8 cellular contexts compared by ENCODE assay signal in genomic region chr12:92030618-92031017, GRCh38.
A peak's percentile ranks its signal among the peaks of the same experiment; 100 is the strongest.
DNase-seq lines count a peak whose midpoint lies in the region; ATAC-seq and TF ChIP-seq lines count a peak whose summit lies in the region.

No MANE protein-coding gene starts in this region.

- no peak overlapping the region for H2BK120ac ChIP-seq in neuronal stem cell (ENCODE audit: low read depth, low read length)

- no peak overlapping the region for H3K4ac ChIP-seq in neuronal stem cell (ENCODE audit: low read length)

- no peak overlapping the region for H4K91ac ChIP-seq in neuronal stem cell (ENCODE audit: low read depth, low read length, poor library complexity)

- H3K4me3 ChIP-seq in lower lobe of right lung = no peak overlapping the region
- no peak overlapping the region for H3K4me3 ChIP-seq in tibial nerve
- no peak overlapping the region for H3K4me3 ChIP-seq in neuronal stem cell (ENCODE audit: low read length in 2 of 2)
- H3K4me3 ChIP-seq in WERI-Rb-1 (ENCODE audit: low read depth, low read length) = no peak overlapping the region

- no peak overlapping the region for H3K4me2 ChIP-seq in neuronal stem cell (ENCODE audit: insufficient read depth, low read length, poor library complexity, severe bottlenecking)

- CTCF ChIA-PET in CD4-positive, alpha-beta T cell (lab: Charles Lee) = interaction anchor here (0.8 to 1.9 kb wide), 8 partner anchors 11 to 649 kb away, joined by 3 to 8 read pairs (median 3); no protein-coding TSS in a partner anchor

- ATAC-seq in CD4-positive, alpha-beta T cell (ENCODE audit: poor library complexity) = peak; percentile 87
- ATAC-seq in GM21360 (IDR thresholded peaks at IDR 0.05; ENCODE audit: unreplicated experiment) (peak; percentile 56), lower lobe of right lung (peak; percentile 90 to 92)

- H3K27me3 Mint-ChIP-seq in CD4-positive, alpha-beta T cell = no peaks in the 10 kb centered on the region
- no peaks in the 10 kb centered on the region for H3K27me3 Mint-ChIP-seq in activated naive CD8-positive, alpha-beta T cell treated with anti-CD3 and anti-CD28 coated beads for 36 hours

- POLR2A ChIA-PET in CD4-positive, alpha-beta T cell (lab: Charles Lee) = interaction anchor here (0.6 to 8.9 kb wide), 52 partner anchors 9 to 899 kb away, joined by 3 to 276 read pairs (median 4); partner anchors contain the start of gene BTG1

- H2AFZ ChIP-seq in neuronal stem cell (ENCODE audit: low read length) = no peak overlapping the region

- peak; percentile 89 to 92 for TF ChIP-seq EP300 in tibial nerve (IDR thresholded peaks at IDR 0.05)

- no peak for TF ChIP-seq CTCF in CD4-positive, alpha-beta T cell (IDR thresholded peaks at IDR 0.05)
- TF ChIP-seq CTCF in lower lobe of right lung (IDR thresholded peaks at IDR 0.05) (no peak), tibial nerve (IDR thresholded peaks at IDR 0.05) (no peak), WERI-Rb-1 (IDR thresholded peaks at IDR 0.05; ENCODE audit: low read depth, low read length) (no peak)

- H2BK12ac ChIP-seq in neuronal stem cell (ENCODE audit: low read length) = no peak overlapping the region

- no peak overlapping the region for H2BK5ac ChIP-seq in neuronal stem cell (ENCODE audit: low read length)

- no peaks in the 10 kb centered on the region for H3K27me3 ChIP-seq in CD4-positive, alpha-beta T cell (ENCODE audit: control insufficient read depth, insufficient read depth, low read length)
- H3K27me3 ChIP-seq in lower lobe of right lung (ENCODE audit: low read depth) = no peaks in the 10 kb centered on the region
- H3K27me3 ChIP-seq in tibial nerve = no peaks in the 10 kb centered on the region
- H3K27me3 ChIP-seq in neuronal stem cell (ENCODE audit: control insufficient read depth in 3 of 3, insufficient read depth in 3 of 3, low read depth in 1 of 3, low read length in 3 of 3) = no peaks in the 10 kb centered on the region
- no peaks in the 10 kb centered on the region for H3K27me3 ChIP-seq in WERI-Rb-1 (ENCODE audit: insufficient read depth, low read depth, severe bottlenecking)

- no peaks in the 10 kb centered on the region for H3K9me3 ChIP-seq in CD4-positive, alpha-beta T cell (ENCODE audit: control insufficient read depth, low read length)
- H3K9me3 ChIP-seq in lower lobe of right lung (no peaks in the 10 kb centered on the region), tibial nerve (no peaks in the 10 kb centered on the region), neuronal stem cell (replicated peaks in 1 of 2; ENCODE audit: control insufficient read depth in 2 of 2, insufficient read depth in 1 of 2, low read depth in 1 of 2, low read length in 2 of 2) (no peaks in the 10 kb centered on the region), WERI-Rb-1 (ENCODE audit: severe bottlenecking) (no peaks in the 10 kb centered on the region)

- H2BK15ac ChIP-seq in neuronal stem cell (ENCODE audit: low read length) = no peak overlapping the region

- peaks cover 3% of the 10 kb centered on the region for H3K9me3 Mint-ChIP-seq in CD4-positive, alpha-beta T cell
- H3K9me3 Mint-ChIP-seq in activated naive CD8-positive, alpha-beta T cell treated with anti-CD3 and anti-CD28 coated beads for 36 hours = peaks cover 16% of the 10 kb centered on the region

- no peak overlapping the region for H2AK5ac ChIP-seq in neuronal stem cell (ENCODE audit: low read depth, low read length)

- H3K23ac ChIP-seq in neuronal stem cell (ENCODE audit: low read depth, low read length, poor library complexity) = no peak overlapping the region

- peak in 1 of 2 donors; percentile 28 for TF ChIP-seq POLR2A in tibial nerve (IDR thresholded peaks at IDR 0.05)

- H3K27ac Mint-ChIP-seq in CD4-positive, alpha-beta T cell = peak overlapping the region; percentile 96
- peak overlapping the region; percentile 85 for H3K27ac Mint-ChIP-seq in activated naive CD8-positive, alpha-beta T cell treated with anti-CD3 and anti-CD28 coated beads for 36 hours

- intact Hi-C loops in CD4-positive, alpha-beta T cell (cut with DNase I, micrococcal nuclease) = loop anchor here (1.0 to 10.0 kb wide), 6 partner anchors 33 to 156 kb away; no protein-coding TSS in a partner anchor
- intact Hi-C loops in lower lobe of right lung (cut with DNase I) = no loop called here

- no peaks in the 10 kb centered on the region for H3K79me1 ChIP-seq in neuronal stem cell (ENCODE audit: low read depth, low read length)

- WGBS in tibial nerve, 2 donors = 48 to 54% methylated on average over 3 of the region's 3 CpGs
- WGBS in neuronal stem cell (ENCODE audit: extremely low coverage in 2 of 2, insufficient read length in 2 of 2, insufficient replicate concordance in 1 of 2), 2 donors = no CpG with 5 or more reads among the region's 3 CpGs

- peak; percentile 34 to 65 (median 48) for DNase-seq in CD4-positive, alpha-beta T cell
- peak; percentile 35 for DNase-seq in KG1 (lab: John Stamatoyannopoulos, UW)
- no peak for DNase-seq in activated naive CD8-positive, alpha-beta T cell treated with anti-CD3 and anti-CD28 coated beads for 36 hours
- DNase-seq in lower lobe of right lung = no peak
- peak in 1 of 2 donors; percentile 57 for DNase-seq in tibial nerve (ENCODE audit: low spot score in 2 of 2)
- DNase-seq in neuronal stem cell (ENCODE audit: low spot score) = no peak
- DNase-seq in WERI-Rb-1 = no peak

- peaks cover 67% of the 10 kb centered on the region for H3K4me1 ChIP-seq in lower lobe of right lung
- peaks cover 0 to 30% (median 15%) of the 10 kb centered on the region in 4 donors for H3K4me1 ChIP-seq in tibial nerve
- peaks cover 3 to 8% of the 10 kb centered on the region in 2 donors for H3K4me1 ChIP-seq in neuronal stem cell (ENCODE audit: control insufficient read depth in 2 of 2, insufficient read depth in 1 of 2, low read depth in 1 of 2, low read length in 2 of 2)

- H3K36me3 ChIP-seq in lower lobe of right lung (no peaks in the 10 kb centered on the region), tibial nerve (no peaks in the 10 kb centered on the region), neuronal stem cell (replicated peaks in 1 of 2; ENCODE audit: control insufficient read depth in 2 of 2, insufficient read depth in 2 of 2, low read length in 2 of 2) (no peaks in the 10 kb centered on the region), WERI-Rb-1 (no peaks in the 10 kb centered on the region)

- H3K4me3 Mint-ChIP-seq in CD4-positive, alpha-beta T cell = peak overlapping the region; percentile 75
- H3K4me3 Mint-ChIP-seq in activated naive CD8-positive, alpha-beta T cell treated with anti-CD3 and anti-CD28 coated beads for 36 hours = peak overlapping the region; percentile 37

- H3K14ac ChIP-seq in neuronal stem cell (ENCODE audit: low read length) = no peak overlapping the region

- H3K27ac ChIP-seq in CD4-positive, alpha-beta T cell (ENCODE audit: low read depth, low read length) = peak overlapping the region; percentile 78
- H3K27ac ChIP-seq in lower lobe of right lung = peak overlapping the region; percentile 73
- H3K27ac ChIP-seq in tibial nerve = peak overlapping the region; percentile 50 to 81 (median 77)
- no peak overlapping the region for H3K27ac ChIP-seq in neuronal stem cell (replicated peaks; ENCODE audit: low read length)
- H3K27ac ChIP-seq in WERI-Rb-1 = no peak overlapping the region

- H3K36me3 Mint-ChIP-seq in CD4-positive, alpha-beta T cell (ENCODE audit: low read depth) = peaks cover 9% of the 10 kb centered on the region
- peaks cover 32% of the 10 kb centered on the region for H3K36me3 Mint-ChIP-seq in activated naive CD8-positive, alpha-beta T cell treated with anti-CD3 and anti-CD28 coated beads for 36 hours

- H3K4me1 Mint-ChIP-seq in CD4-positive, alpha-beta T cell (ENCODE audit: low read depth) = peaks cover 95% of the 10 kb centered on the region
- peaks cover 71% of the 10 kb centered on the region for H3K4me1 Mint-ChIP-seq in activated naive CD8-positive, alpha-beta T cell treated with anti-CD3 and anti-CD28 coated beads for 36 hours

- no peak overlapping the region for H3K18ac ChIP-seq in neuronal stem cell (ENCODE audit: low read length)

- no peak overlapping the region for H4K8ac ChIP-seq in neuronal stem cell (ENCODE audit: low read depth, low read length)

- no peak overlapping the region for H3K9ac ChIP-seq in neuronal stem cell (ENCODE audit: low read depth, low read length, poor library complexity)

Comparison
In these comparisons a context has a peak if more than half of its experiments do, and no peak if none do; other contexts are left out.
1. DNase-seq: peak in CD4-positive, alpha-beta T cell (10 of 10) and KG1 (single experiment); none in activated naive CD8-positive, alpha-beta T cell treated with anti-CD3 and anti-CD28 coated beads for 36 hours (single experiment), lower lobe of right lung (single experiment), neuronal stem cell (single experiment) and WERI-Rb-1 (single experiment).
2. H3K27ac ChIP-seq: peak in CD4-positive, alpha-beta T cell (single experiment), lower lobe of right lung (single experiment) and tibial nerve (4 of 4); none in neuronal stem cell (single experiment) and WERI-Rb-1 (single experiment).
3. Peak in every context shown above with its lines, with median percentiles within 50 percentile points of each other: ATAC-seq.